ENCODE assay signal across 22 cellular contexts in the genomic region with DNA sequence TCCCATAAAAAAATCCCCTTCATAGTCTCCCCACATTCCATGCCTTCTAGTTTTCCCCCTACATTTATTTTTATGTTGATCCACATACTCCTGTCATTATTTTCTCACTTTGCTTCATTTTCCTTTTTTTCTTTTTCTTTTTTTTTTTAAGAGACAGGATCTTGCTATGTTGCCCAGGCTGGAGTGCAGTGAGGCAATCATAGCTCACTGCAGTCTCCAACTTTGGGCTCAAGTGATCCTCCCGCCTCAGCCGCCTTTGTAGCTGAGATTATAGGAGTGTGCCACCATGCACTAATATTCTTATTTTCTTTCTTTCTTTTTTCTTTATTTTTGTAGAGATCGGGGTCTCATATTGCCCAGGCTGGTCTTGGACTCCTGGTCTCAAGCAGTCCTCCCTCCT.
"Had no signal": no experiment of that assay in that cellular context is flagged by ENCODE, and none has a peak within 500 bp of the region (broad histone marks: within the 10 kb centered on the region; RNA-seq: fewer than 3 reads in every experiment).

No MANE protein-coding gene starts in this region.

- ATAC-seq: Panc1 had no signal

- H3K9ac ChIP-seq: SK-N-SH had no signal

- H3K36me3 ChIP-seq: MG63 had no signal

- H3K27me3 ChIP-seq: MG63 had no signal

- DNase-seq: Karpas-422, KG1, MG63, NCI-H1092 treated with DMSO at 0.1 percent for 48 hours, NCI-H1436, NCI-H187, NCI-H2029, NCI-H2081 treated with DMSO at 0.1 percent for 48 hours, NCI-H2171, NCI-H226, NCI-H446, NCI-H510A, NCI-H524 treated with DMSO at 0.1 percent for 48 hours, NCI-H69, NCI-H774, SHP77, SK-N-SH, SW 1271 had no signal

- H3K4me3 ChIP-seq: MG63 had no signal

- H3K4me2 ChIP-seq: SK-N-SH had no signal

- H3K27ac ChIP-seq: HL-60, RWPE1 had no signal

- FAIRE-seq: HTR-8/SVneo had no signal

- H3K9me3 ChIP-seq: MG63, SK-N-SH had no signal
